In the genomic region with DNA sequence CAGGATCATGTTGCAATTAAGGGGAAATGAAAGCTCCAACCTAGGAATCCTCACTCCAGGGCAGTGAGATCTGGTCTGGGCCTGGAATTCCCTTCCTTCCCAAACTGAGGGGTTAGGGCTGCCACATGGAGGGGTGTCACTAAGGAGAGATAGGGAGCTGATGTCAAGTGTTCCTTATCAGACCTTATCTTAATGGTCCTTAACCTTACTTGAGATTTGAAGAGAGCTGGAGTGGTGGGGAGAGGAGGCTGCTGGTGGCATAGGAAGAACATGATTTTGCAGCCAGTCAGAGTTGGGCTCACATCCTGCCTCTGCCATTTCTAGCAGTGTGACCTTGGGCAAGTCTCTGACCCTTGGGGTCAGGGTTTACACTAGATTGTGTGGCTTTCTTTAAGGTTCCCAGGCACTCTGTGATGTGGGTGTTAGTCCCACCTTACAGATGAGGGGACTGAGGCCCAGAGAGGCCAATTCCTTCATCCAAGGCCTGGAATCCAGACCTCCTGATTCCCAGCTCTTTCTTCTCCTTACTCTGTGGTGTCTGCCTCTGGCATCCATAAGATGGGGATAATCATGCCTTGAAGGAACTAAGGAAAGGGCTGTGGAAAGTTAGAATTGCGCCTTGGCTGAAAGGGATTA, we compare ENCODE assay signal across 13 cellular contexts. TPM values are rescaled to one million over a fixed set of nuclear protein-coding genes. Genes with fewer than 3 reads are reported as not detected.
DNase-seq lines count a peak whose midpoint lies in the region; ATAC-seq and TF ChIP-seq lines count a peak whose summit lies in the region.
"Had no signal": no experiment of that assay in that cellular context is flagged by ENCODE, and none has a peak within 500 bp of the region (broad histone marks: within the 10 kb centered on the region; RNA-seq: fewer than 3 reads in every experiment).

No MANE protein-coding gene starts in this region.

- peaks cover 85% of the 10 kb centered on the region for H3K79me2 ChIP-seq in hepatocyte

- H3K9me3 Mint-ChIP-seq in T-cell (no peaks in the 10 kb centered on the region), osteocyte (ENCODE audit: unreplicated experiment) (no peaks in the 10 kb centered on the region)

- no peak overlapping the region for H3K4me3 Mint-ChIP-seq in T-cell
- H3K4me3 Mint-ChIP-seq in osteocyte (ENCODE audit: unreplicated experiment): no peak overlapping the region

- H3K4me3 ChIP-seq in BLaER1 treated with 17β-estradiol and CSF1 and Interleukin-3, amounts not matched to agents 10 nM and 100 nM: no peak overlapping the region
- H3K4me3 ChIP-seq in hepatocyte: no peak overlapping the region

- POLR2A ChIA-PET in T-cell (lab: Charles Lee): no interaction called here

- no peak overlapping the region for H2AFZ ChIP-seq in hepatocyte

- no peaks in the 10 kb centered on the region for H3K9me2 ChIP-seq in hepatocyte (replicated peaks; ENCODE audit: insufficient read depth)

- H3K4me2 ChIP-seq in BLaER1 treated with 17β-estradiol and CSF1 and Interleukin-3, amounts not matched to agents 10 nM and 100 nM: peak overlapping the region in 6 of 11 experiments; percentile 57 to 71 (median 62); a peak in 7 of 22 replicates
- peak overlapping the region; percentile 65 for H3K4me2 ChIP-seq in hepatocyte

- H3K36me3 ChIP-seq in BLaER1 treated with 17β-estradiol and CSF1 and Interleukin-3, amounts not matched to agents 10 nM and 100 nM: no peaks in the 10 kb centered on the region
- no peaks in the 10 kb centered on the region for H3K36me3 ChIP-seq in hepatocyte (replicated peaks; ENCODE audit: insufficient read depth, low read depth)

- H3K27me3 Mint-ChIP-seq in T-cell (no peaks in the 10 kb centered on the region), osteocyte (ENCODE audit: unreplicated experiment) (no peaks in the 10 kb centered on the region)

- TF ChIP-seq CTCF in hepatocyte (IDR thresholded peaks at IDR 0.05; ENCODE audit: poor library complexity) (no peak), osteocyte (IDR thresholded peaks at IDR 0.05) (no peak)

- no peaks in the 10 kb centered on the region for H3K9me3 ChIP-seq in BLaER1 treated with 17β-estradiol and CSF1 and Interleukin-3, amounts not matched to agents 10 nM and 100 nM (replicated peaks in 1 of 11)
- no peaks in the 10 kb centered on the region for H3K9me3 ChIP-seq in hepatocyte (ENCODE audit: low read depth)

- no peak overlapping the region for H3K9ac ChIP-seq in BLaER1 treated with 17β-estradiol and CSF1 and Interleukin-3, amounts not matched to agents 10 nM and 100 nM

- CTCF ChIA-PET in T-cell (lab: Charles Lee): no interaction called here

- peak overlapping the region; percentile 31 to 77 for H3K27ac Mint-ChIP-seq in T-cell
- H3K27ac Mint-ChIP-seq in osteocyte (ENCODE audit: unreplicated experiment): peak overlapping the region; percentile 80

- DNase-seq in T-cell (no peak), hepatocyte (ENCODE audit: low spot score) (peak; percentile 10), osteocyte (ENCODE audit: extremely low spot score, unreplicated experiment) (no peak), T1000 (lab: John Stamatoyannopoulos, UW) (no peak), Kasumi-1 (lab: John Stamatoyannopoulos, UW) (no peak), NCI-H2227 (lab: John Stamatoyannopoulos, UW; ENCODE audit: unreplicated experiment) (no peak), AG08395 (ENCODE audit: low spot score) (no peak)
- DNase-seq: activated CD4-positive, CD25-positive, alpha-beta regulatory T cell; activated T-cell treated with anti-CD3 and anti-CD28 coated beads for 4 hours; amygdala; NCI-H524 treated with DMSO at 0.1 percent for 48 hours had no signal

- ATAC-seq in T-cell (replicated peaks in 1 of 4): no peak
- ATAC-seq: right cardiac atrium had no signal

- WGBS in hepatocyte (ENCODE audit: low lambda C conversion rate, missing lambda C conversion rate): 52% methylated on average over 1 of the region's 1 CpG

- peaks cover 0 to 20% (median 6%) of the 10 kb centered on the region in 11 experiments; a peak in 14 of 22 replicates for H3K27me3 ChIP-seq in BLaER1 treated with 17β-estradiol and CSF1 and Interleukin-3, amounts not matched to agents 10 nM and 100 nM
- no peaks in the 10 kb centered on the region for H3K27me3 ChIP-seq in hepatocyte

- H3K36me3 Mint-ChIP-seq in T-cell (no peaks in the 10 kb centered on the region), osteocyte (ENCODE audit: unreplicated experiment) (peaks cover under 1% of the 10 kb centered on the region)

- no peak overlapping the region for H3K27ac ChIP-seq in BLaER1 treated with 17β-estradiol and CSF1 and Interleukin-3, amounts not matched to agents 10 nM and 100 nM
- H3K27ac ChIP-seq in hepatocyte: peak overlapping the region; percentile 97

- peaks cover 0 to 44% (median 9%) of the 10 kb centered on the region in 11 experiments; a peak in 8 of 22 replicates for H4K20me1 ChIP-seq in BLaER1 treated with 17β-estradiol and CSF1 and Interleukin-3, amounts not matched to agents 10 nM and 100 nM
- H4K20me1 ChIP-seq in hepatocyte (ENCODE audit: insufficient read depth, poor library complexity, severe bottlenecking): no peaks in the 10 kb centered on the region

- H3K4me1 ChIP-seq in BLaER1 treated with 17β-estradiol and CSF1 and Interleukin-3, amounts not matched to agents 10 nM and 100 nM: peaks cover 16 to 78% (median 69%) of the 10 kb centered on the region in 10 experiments
- peaks cover 79% of the 10 kb centered on the region for H3K4me1 ChIP-seq in hepatocyte (ENCODE audit: insufficient read depth)

- peaks cover 16 to 30% (median 26%) of the 10 kb centered on the region in 3 donors for H3K4me1 Mint-ChIP-seq in T-cell
- peaks cover 36% of the 10 kb centered on the region for H3K4me1 Mint-ChIP-seq in osteocyte (ENCODE audit: unreplicated experiment)

RNA-seq across cellular contexts. Expression of a gene that starts 56.3 kb away (rescaled TPM):
- total RNA-seq in T-cell: under 1 TPM in 1 of 5 donors, not detected in 4; 0.07 TPM
- 7.6 and 9.0 TPM in 2 replicates for total RNA-seq in hepatocyte
- polyA plus RNA-seq in hepatocyte: 6.8 and 6.9 TPM in 2 replicates
- 23.0 and 24.6 TPM in 2 replicates for total RNA-seq in osteocyte

RNA-seq across cellular contexts. Expression of a gene that starts 58.2 kb away (rescaled TPM):
- total RNA-seq in T-cell (100 to 1,000 TPM in 3 of 5 donors, 10 to 100 TPM in 2; 88.9 to 197 (median 172) TPM), hepatocyte (83.4 and 104 TPM in 2 replicates), osteocyte (177 and 191 TPM in 2 replicates)
- polyA plus RNA-seq in hepatocyte: 140 and 150 TPM in 2 replicates

RNA-seq across cellular contexts. Expression of a gene that starts 58.5 kb away (rescaled TPM):
- 10 to 100 TPM; 46.6 to 77.6 (median 63.6) TPM for total RNA-seq in T-cell
- 27.1 and 41.5 TPM in 2 replicates for total RNA-seq in hepatocyte
- polyA plus RNA-seq in hepatocyte: 10.7 and 17.9 TPM in 2 replicates
- 49.8 and 54.4 TPM in 2 replicates for total RNA-seq in osteocyte
